Comparison of ENCODE assay signal across 1 cellular context in genomic region chr10:69685426-69685801, GRCh38.
TF ChIP-seq lines count a peak whose summit lies in the region.

No MANE protein-coding gene starts in this region.

TF ChIP-seq in WTC11, 78 proteins besides CTCF, POLR2A, EP300 and RAD21 (continued from another document):
- TF ChIP-seq MAX (CRISPR knock-in tag; IDR thresholded peaks at IDR 0.05), result no peak
- no peak for TF ChIP-seq PRDM15 (CRISPR knock-in tag; IDR thresholded peaks at IDR 0.05)
- no peak for TF ChIP-seq SOX15 (CRISPR knock-in tag; IDR thresholded peaks at IDR 0.05)
- no peak for TF ChIP-seq ZNF416 (CRISPR knock-in tag; IDR thresholded peaks at IDR 0.05)
- no peak for TF ChIP-seq ATF1 (CRISPR knock-in tag; IDR thresholded peaks at IDR 0.05)
- TF ChIP-seq RELA (CRISPR knock-in tag; IDR thresholded peaks at IDR 0.05; ENCODE audit: borderline replicate concordance), result no peak
- TF ChIP-seq AR (CRISPR knock-in tag; IDR thresholded peaks at IDR 0.05), result no peak
- TF ChIP-seq CBFB (CRISPR knock-in tag; IDR thresholded peaks at IDR 0.05; ENCODE audit: low read depth), result no peak
- TF ChIP-seq KAT7 (CRISPR knock-in tag; IDR thresholded peaks at IDR 0.05; ENCODE audit: borderline replicate concordance), result no peak
- TF ChIP-seq STAT6 (CRISPR knock-in tag; conservative IDR thresholded peaks at IDR 0.05; ENCODE audit: low read depth), result no peak
TF ChIP-seq in WTC11: peak in this region for 0.
